ENCODE assay signal across 15 cellular contexts in the genomic region with DNA sequence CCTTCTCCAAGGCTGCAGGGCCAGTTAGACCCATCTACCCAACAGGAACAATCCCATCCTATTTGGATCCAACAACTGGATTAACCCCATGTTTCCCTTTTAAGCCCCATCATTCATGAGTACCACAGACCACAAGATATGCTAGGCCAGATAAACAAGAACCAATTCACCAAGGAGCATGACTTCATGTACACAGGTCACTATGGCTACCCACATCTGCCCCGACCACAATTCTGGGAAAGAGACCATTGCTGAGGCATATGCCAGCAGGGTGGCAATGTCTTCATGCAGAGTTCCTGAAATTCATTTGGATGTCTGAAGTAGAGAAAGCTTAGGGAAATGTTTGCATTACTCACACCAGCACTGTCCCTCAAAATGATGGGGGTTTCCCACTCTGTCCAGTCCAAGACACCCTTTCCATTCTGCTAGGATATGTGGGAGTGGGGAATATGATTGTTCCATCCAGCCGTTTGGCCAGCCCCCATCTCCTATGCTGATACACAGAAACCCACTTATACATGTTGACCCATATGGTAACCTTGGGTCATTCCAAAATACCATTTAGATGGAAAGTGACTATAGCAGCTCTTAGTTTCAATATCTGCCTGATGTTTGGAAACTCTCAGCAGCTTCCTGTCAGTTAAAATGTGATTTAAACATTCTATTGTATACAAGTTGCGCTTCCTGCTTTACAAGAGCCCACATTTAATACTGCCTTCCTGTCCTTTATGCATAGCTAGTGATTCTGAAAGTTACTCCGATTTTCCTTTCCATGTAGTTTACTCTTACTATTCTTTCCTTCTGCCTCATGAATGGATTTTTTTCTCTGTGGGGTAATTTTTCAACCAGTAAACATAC.
A peak's percentile ranks its signal among the peaks of the same experiment; 100 is the strongest.
DNase-seq lines count a peak whose midpoint lies in the region; ATAC-seq and TF ChIP-seq lines count a peak whose summit lies in the region.
"Had no signal": no experiment of that assay in that cellular context is flagged by ENCODE, and none has a peak within 500 bp of the region (broad histone marks: within the 10 kb centered on the region; RNA-seq: fewer than 3 reads in every experiment).

No MANE protein-coding gene starts in this region.

- no peaks in the 10 kb centered on the region for H3K36me3 ChIP-seq in sigmoid colon
- H3K36me3 ChIP-seq: gastroesophageal sphincter had no signal

- H3K27ac ChIP-seq in sigmoid colon = no peak overlapping the region
- no peak overlapping the region for H3K27ac ChIP-seq in coronary artery
- H3K27ac ChIP-seq: gastroesophageal sphincter, KMS-11 had no signal

- no peak overlapping the region for H3K4me3 ChIP-seq in sigmoid colon
- H3K4me3 ChIP-seq in coronary artery = no peak overlapping the region
- H3K4me3 ChIP-seq: gastroesophageal sphincter had no signal

- H3K9me3 Mint-ChIP-seq in activated CD8-positive, alpha-beta T cell treated with anti-CD3 and anti-CD28 coated beads, Interleukin-2, amount 10 ng/mL, durations not matched to agents 7 days and 5 days (ENCODE audit: insufficient read depth) = peaks cover 4% of the 10 kb centered on the region

- WGBS in sigmoid colon, 2 donors = 53 to 81% methylated on average over 4 of the region's 4 CpGs

- POLR2A ChIA-PET in activated CD8-positive, alpha-beta T cell treated with anti-CD3 and anti-CD28 coated beads, Interleukin-2, amount 10 ng/mL, durations not matched to agents 7 days and 5 days (lab: Charles Lee) = interaction anchor here (0.8 kb wide), 1 partner anchor 129 kb away, joined by 3 read pairs; a partner anchor contains a TSS

- no peak for TF ChIP-seq CTCF in sigmoid colon (IDR thresholded peaks at IDR 0.05)
- no peak for TF ChIP-seq CTCF in coronary artery (IDR thresholded peaks at IDR 0.05)

- TF ChIP-seq EP300 in sigmoid colon (IDR thresholded peaks at IDR 0.05) = no peak

- intact Hi-C loops in sigmoid colon (cut with DNase I) = no loop called here

- no peaks in the 10 kb centered on the region for H3K4me1 ChIP-seq in sigmoid colon
- H3K4me1 ChIP-seq: gastroesophageal sphincter had no signal

- peaks cover 33% of the 10 kb centered on the region for H3K4me1 Mint-ChIP-seq in activated CD8-positive, alpha-beta T cell treated with anti-CD3 and anti-CD28 coated beads, Interleukin-2, amount 10 ng/mL, durations not matched to agents 7 days and 5 days (ENCODE audit: low read depth)

- no peak overlapping the region for H3K4me3 Mint-ChIP-seq in activated CD8-positive, alpha-beta T cell treated with anti-CD3 and anti-CD28 coated beads, Interleukin-2, amount 10 ng/mL, durations not matched to agents 7 days and 5 days
- H3K4me3 Mint-ChIP-seq: stimulated activated memory B cell treated with anti-CD40 and anti-IgM and Interleukin-4, amounts not matched to agents 10 μg/mL and 1 μg/mL and 100 μg/mL, for 72 hours had no signal

- H3K36me3 Mint-ChIP-seq in activated CD8-positive, alpha-beta T cell treated with anti-CD3 and anti-CD28 coated beads, Interleukin-2, amount 10 ng/mL, durations not matched to agents 7 days and 5 days (ENCODE audit: low read depth) = peaks cover 5% of the 10 kb centered on the region

- ATAC-seq in HG03354 (IDR thresholded peaks at IDR 0.05; ENCODE audit: poor library complexity, severe bottlenecking, unreplicated experiment) = peak; percentile 44
- ATAC-seq in activated CD8-positive, alpha-beta T cell treated with anti-CD3 and anti-CD28 coated beads, Interleukin-2, amount 10 ng/mL, durations not matched to agents 7 days and 5 days = peak; percentile 33
- ATAC-seq: gastroesophageal sphincter; HCT116; left cardiac atrium; stimulated activated memory B cell treated with anti-CD40 and anti-IgM and Interleukin-4, amounts not matched to agents 10 μg/mL and 1 μg/mL and 100 μg/mL, for 72 hours had no signal

- CTCF ChIA-PET in activated CD8-positive, alpha-beta T cell treated with anti-CD3 and anti-CD28 coated beads, Interleukin-2, amount 10 ng/mL, durations not matched to agents 7 days and 5 days (lab: Charles Lee) = no interaction called here

- peak overlapping the region; percentile 58 for H3K27ac Mint-ChIP-seq in activated CD8-positive, alpha-beta T cell treated with anti-CD3 and anti-CD28 coated beads, Interleukin-2, amount 10 ng/mL, durations not matched to agents 7 days and 5 days
- H3K27ac Mint-ChIP-seq: stimulated activated memory B cell treated with anti-CD40 and anti-IgM and Interleukin-4, amounts not matched to agents 10 μg/mL and 1 μg/mL and 100 μg/mL, for 72 hours had no signal

- no peaks in the 10 kb centered on the region for H3K9me3 ChIP-seq in sigmoid colon
- H3K9me3 ChIP-seq: gastroesophageal sphincter had no signal

- no peak for TF ChIP-seq POLR2A in sigmoid colon (IDR thresholded peaks at IDR 0.05)

- DNase-seq in Daoy (ENCODE audit: low read depth) (peak; percentile 37), myocyte (ENCODE audit: low read depth) (peak; percentile 60), NCI-H146 (lab: John Stamatoyannopoulos, UW) (no peak), sigmoid colon (no peak), coronary artery (ENCODE audit: low spot score) (no peak)
- DNase-seq in activated CD8-positive, alpha-beta T cell treated with anti-CD3 and anti-CD28 coated beads, Interleukin-2, amount 10 ng/mL, durations not matched to agents 7 days and 5 days = no peak
- DNase-seq: activated CD4-positive, CD25-positive, alpha-beta regulatory T cell; left cardiac atrium; NCI-H446 treated with DMSO at 0.1 percent for 48 hours; SIG-M5 had no signal

- no peaks in the 10 kb centered on the region for H3K27me3 ChIP-seq in sigmoid colon
- H3K27me3 ChIP-seq: gastroesophageal sphincter had no signal

- no peaks in the 10 kb centered on the region for H3K27me3 Mint-ChIP-seq in activated CD8-positive, alpha-beta T cell treated with anti-CD3 and anti-CD28 coated beads, Interleukin-2, amount 10 ng/mL, durations not matched to agents 7 days and 5 days (ENCODE audit: low read depth)
- H3K27me3 Mint-ChIP-seq: stimulated activated memory B cell treated with anti-CD40 and anti-IgM and Interleukin-4, amounts not matched to agents 10 μg/mL and 1 μg/mL and 100 μg/mL, for 72 hours had no signal

Comparison
In these comparisons a context has a peak if more than half of its experiments do, and no peak if none do; other contexts are left out.
1. DNase-seq: peak in Daoy (single experiment) and myocyte (single experiment); none in activated CD8-positive, alpha-beta T cell treated with anti-CD3 and anti-CD28 coated beads, Interleukin-2, amount 10 ng/mL, durations not matched to agents 7 days and 5 days (single experiment), NCI-H146 (single experiment), sigmoid colon (single experiment) and coronary artery (single experiment).